21 cellular contexts compared by ENCODE assay signal in genomic region chr11:34190192-34191139, GRCh38.
DNase-seq lines count a peak whose midpoint lies in the region; ATAC-seq, FAIRE-seq and TF ChIP-seq lines count a peak whose summit lies in the region.
"Had no signal": no experiment of that assay in that cellular context is flagged by ENCODE, and none has a peak within 500 bp of the region (broad histone marks: within the 10 kb centered on the region; RNA-seq: fewer than 3 reads in every experiment).

No MANE protein-coding gene starts in this region.

- no peak for DNase-seq in GM12892 (ENCODE audit: insufficient read length)
- no peak for DNase-seq in GM19239 (ENCODE audit: insufficient read length, low spot score)
- DNase-seq in T-helper 17 cell: no peak
- DNase-seq in memory B cell (ENCODE audit: low spot score in 2 of 2): no peak
- DNase-seq in psoas muscle: no peak
- no peak for DNase-seq in activated CD4-positive, alpha-beta T cell treated with anti-CD3 and anti-CD28 coated beads for 4 hours
- DNase-seq: C1 segment of cervical spinal cord; CD8-positive, alpha-beta memory T cell; DMS79; H9; Kasumi-1; MG63; NCI-H1048; NCI-H1436; NCI-H1930; NCI-H226; NCI-H524 treated with DMSO at 0.1 percent for 48 hours; SHP77 treated with DMSO at 0.1 percent for 48 hours; SK-N-SH had no signal

- peak overlapping the region; percentile 69 for H3K27ac Mint-ChIP-seq in T-helper 17 cell
- H3K27ac Mint-ChIP-seq in memory B cell: no peak overlapping the region

- H3K36me3 Mint-ChIP-seq in T-helper 17 cell (ENCODE audit: low read depth) (no peaks in the 10 kb centered on the region), memory B cell (no peaks in the 10 kb centered on the region)
- H3K36me3 Mint-ChIP-seq: CD8-positive, alpha-beta memory T cell had no signal

- H3K36me3 ChIP-seq in psoas muscle (ENCODE audit: insufficient read depth in 1 of 2, low read depth in 1 of 2): no peaks in the 10 kb centered on the region
- H3K36me3 ChIP-seq: MG63 had no signal

- peak; percentile 78 for FAIRE-seq in GM12892 (lab: Jason Lieb, UNC)
- FAIRE-seq in GM19239 (lab: Jason Lieb, UNC): peak; percentile 86

- ATAC-seq in T-helper 17 cell (no peak), memory B cell (ENCODE audit: low read depth) (peak; percentile 59), psoas muscle (no peak), HG02588 (IDR thresholded peaks at IDR 0.05; ENCODE audit: unreplicated experiment) (no peak), HG02571 (IDR thresholded peaks at IDR 0.05; ENCODE audit: unreplicated experiment) (no peak)

- no peaks in the 10 kb centered on the region for H3K9me3 Mint-ChIP-seq in memory B cell
- H3K9me3 Mint-ChIP-seq: CD8-positive, alpha-beta memory T cell; H9 had no signal

- H3K4me1 Mint-ChIP-seq in T-helper 17 cell (peaks cover 2% of the 10 kb centered on the region), memory B cell (no peaks in the 10 kb centered on the region)
- H3K4me1 Mint-ChIP-seq: CD8-positive, alpha-beta memory T cell had no signal

- no peak for TF ChIP-seq CTCF in psoas muscle (IDR thresholded peaks at IDR 0.05)

- WGBS in psoas muscle, 3 donors: 90 to 93% (median 92%) methylated on average over 8 of the region's 8 CpGs

- peaks cover 21% of the 10 kb centered on the region for H3K4me1 ChIP-seq in psoas muscle

- TF ChIP-seq POLR2A in GM12892 (IDR thresholded peaks at IDR 0.05; ENCODE audit: low read depth, low read length): no peak

- no peak overlapping the region for H3K4me3 Mint-ChIP-seq in T-helper 17 cell
- no peak overlapping the region for H3K4me3 Mint-ChIP-seq in memory B cell
- H3K4me3 Mint-ChIP-seq: CD8-positive, alpha-beta memory T cell; H9 had no signal

- no peak overlapping the region for H3K4me3 ChIP-seq in psoas muscle
- H3K4me3 ChIP-seq: MG63 had no signal

- intact Hi-C loops in psoas muscle (cut with DNase I): no loop called here

- H3K9me3 ChIP-seq in T-helper 17 cell (ENCODE audit: control insufficient read depth, low read length, poor library complexity, severe bottlenecking) (no peaks in the 10 kb centered on the region), psoas muscle (no peaks in the 10 kb centered on the region)
- H3K9me3 ChIP-seq: MG63, SK-N-SH had no signal

- H3K27ac ChIP-seq in psoas muscle: no peak overlapping the region

- no peaks in the 10 kb centered on the region for H3K27me3 ChIP-seq in psoas muscle (ENCODE audit: insufficient read depth in 3 of 3, low read length in 2 of 3)
- H3K27me3 ChIP-seq: MG63 had no signal

- H3K27me3 Mint-ChIP-seq in T-helper 17 cell (peaks cover 17% of the 10 kb centered on the region), memory B cell (no peaks in the 10 kb centered on the region)
- H3K27me3 Mint-ChIP-seq: CD8-positive, alpha-beta memory T cell had no signal
